19 cellular contexts compared by ENCODE assay signal in genomic region chr20:36303831-36304230, GRCh38.
"Had no signal": no experiment of that assay in that cellular context is flagged by ENCODE, and none has a peak within 500 bp of the region (broad histone marks: within the 10 kb centered on the region; RNA-seq: fewer than 3 reads in every experiment).

No MANE protein-coding gene starts in this region.

- DNase-seq: IMR-90, Karpas-422, KG1, MG63, NCI-H1092, NCI-H1105 treated with DMSO at 0.1 percent for 48 hours, NCI-H1417 treated with DMSO at 0.1 percent for 48 hours, NCI-H146, NCI-H1930, NCI-H2081, NCI-H2107, NCI-H2227 treated with DMSO at 0.1 percent for 48 hours, NCI-H526 treated with DMSO at 0.1 percent for 48 hours, NCI-H774, Right ventricle myocardium superior, RPMI8226, SIG-M5 had no signal

- H3K4me3 ChIP-seq: MG63, SJSA1, SK-N-MC had no signal

- H3K9me3 ChIP-seq: MG63, SJSA1 had no signal

- H3K4me1 ChIP-seq: SJSA1 had no signal

- H3K27ac ChIP-seq: SJSA1, SK-N-MC had no signal

- H3K36me3 ChIP-seq: MG63, SJSA1 had no signal
